In genomic region chr1:223504741-223505140, GRCh38 we compare ENCODE assay signal across 11 cellular contexts.
DNase-seq lines count a peak whose midpoint lies in the region; ATAC-seq, FAIRE-seq and TF ChIP-seq lines count a peak whose summit lies in the region.
"Had no signal": no experiment of that assay in that cellular context is flagged by ENCODE, and none has a peak within 500 bp of the region (broad histone marks: within the 10 kb centered on the region; RNA-seq: fewer than 3 reads in every experiment).

No MANE protein-coding gene starts in this region.

- H3K4me3 Mint-ChIP-seq in neural progenitor cell, result no peak overlapping the region
- H3K4me3 Mint-ChIP-seq: stimulated activated effector memory CD8-positive, alpha-beta T cell treated with anti-CD3 and anti-CD28 coated beads, Interleukin-12 subunit alpha, Interleukin-12 subunit beta, amount 100 ng/mL, for 72 hours had no signal

- no peak overlapping the region for H3K9ac ChIP-seq in neural progenitor cell

- no peaks in the 10 kb centered on the region for H3K36me3 Mint-ChIP-seq in neural progenitor cell
- H3K36me3 Mint-ChIP-seq: stimulated activated effector memory CD8-positive, alpha-beta T cell treated with anti-CD3 and anti-CD28 coated beads, Interleukin-12 subunit alpha, Interleukin-12 subunit beta, amount 100 ng/mL, for 72 hours had no signal

- no peaks in the 10 kb centered on the region for H3K9me3 Mint-ChIP-seq in neural progenitor cell
- H3K9me3 Mint-ChIP-seq: stimulated activated effector memory CD8-positive, alpha-beta T cell treated with anti-CD3 and anti-CD28 coated beads, Interleukin-12 subunit alpha, Interleukin-12 subunit beta, amount 100 ng/mL, for 72 hours had no signal

- no peak overlapping the region for H3K27ac ChIP-seq in neural progenitor cell

- H3K4me1 Mint-ChIP-seq in neural progenitor cell, result peaks cover 8% of the 10 kb centered on the region

- in situ Hi-C loops in ACHN (cut with HindIII; ENCODE audit: low pct_ligation_motif_present, low pct_unique_long_range_greater_than_20kb, low sequenced_read_pairs), result no loop called here

- no peak overlapping the region for H3K4me2 ChIP-seq in neural progenitor cell

- DNase-seq in GM03348 (ENCODE audit: low spot score), result peak; percentile 82
- DNase-seq in NCI-H774 (lab: John Stamatoyannopoulos, UW), result peak; percentile 73
- DNase-seq in epithelial cell of proximal tubule (ENCODE audit: low read depth), result peak; percentile 74
- DNase-seq in renal cortical epithelial cell (ENCODE audit: low read depth), result peak; percentile 97
- no peak for DNase-seq in neural progenitor cell (ENCODE audit: low spot score)
- no peak for DNase-seq in ACHN
- no peak for DNase-seq in D721Med (ENCODE audit: insufficient read length, low spot score)
- DNase-seq: cerebellar nuclear complex, NCI-H2107 had no signal

- no peaks in the 10 kb centered on the region for H4K20me1 ChIP-seq in neural progenitor cell (ENCODE audit: low read depth)

- H2AFZ ChIP-seq in neural progenitor cell (replicated peaks), result no peak overlapping the region

- no peak for FAIRE-seq in D721Med (lab: Jason Lieb, UNC)

- no peak overlapping the region for H3K27ac Mint-ChIP-seq in neural progenitor cell
- H3K27ac Mint-ChIP-seq: stimulated activated effector memory CD8-positive, alpha-beta T cell treated with anti-CD3 and anti-CD28 coated beads, Interleukin-12 subunit alpha, Interleukin-12 subunit beta, amount 100 ng/mL, for 72 hours had no signal

- ATAC-seq in HG03571 (IDR thresholded peaks at IDR 0.05; ENCODE audit: unreplicated experiment), result no peak
- ATAC-seq: stimulated activated effector memory CD8-positive, alpha-beta T cell treated with anti-CD3 and anti-CD28 coated beads, Interleukin-12 subunit alpha, Interleukin-12 subunit beta, amount 100 ng/mL, for 72 hours had no signal

- H3F3A ChIP-seq in neural progenitor cell (ENCODE audit: low read depth), result no peaks in the 10 kb centered on the region

- H3K27me3 Mint-ChIP-seq in neural progenitor cell (ENCODE audit: insufficient read depth, low read depth), result peaks cover 4% of the 10 kb centered on the region

- no peaks in the 10 kb centered on the region for H3K79me2 ChIP-seq in neural progenitor cell (ENCODE audit: low read depth)

- no peaks in the 10 kb centered on the region for H3K36me3 ChIP-seq in neural progenitor cell

- H3K27me3 ChIP-seq in neural progenitor cell, result no peaks in the 10 kb centered on the region

- H3K4me3 ChIP-seq in epithelial cell of proximal tubule (ENCODE audit: low read depth, low read length), result no peak overlapping the region
- no peak overlapping the region for H3K4me3 ChIP-seq in neural progenitor cell

- H3K4me1 ChIP-seq in neural progenitor cell, result peaks cover 9% of the 10 kb centered on the region

- TF ChIP-seq CTCF in epithelial cell of proximal tubule (conservative IDR thresholded peaks at IDR 0.05; ENCODE audit: low read depth, low read length), result no peak
- no peak for TF ChIP-seq CTCF in neural progenitor cell (IDR thresholded peaks at IDR 0.05)
- TF ChIP-seq CTCF in D721Med (IDR thresholded peaks at IDR 0.05; ENCODE audit: insufficient read depth, missing control alignments), result no peak

- H3K9me3 ChIP-seq in neural progenitor cell (ENCODE audit: low read depth), result no peaks in the 10 kb centered on the region

Comparison
In these comparisons a context has a peak if more than half of its experiments do, and no peak if none do; other contexts are left out.
1. DNase-seq: peak in GM03348 (single experiment), NCI-H774 (single experiment), epithelial cell of proximal tubule (single experiment) and renal cortical epithelial cell (single experiment); none in neural progenitor cell (single experiment), ACHN (single experiment) and D721Med (single experiment).